16 cellular contexts compared by ENCODE assay signal in genomic region chr6:34057191-34057590, GRCh38.
DNase-seq lines count a peak whose midpoint lies in the region; ATAC-seq and TF ChIP-seq lines count a peak whose summit lies in the region.
"Had no signal": no experiment of that assay in that cellular context is flagged by ENCODE, and none has a peak within 500 bp of the region (broad histone marks: within the 10 kb centered on the region; RNA-seq: fewer than 3 reads in every experiment).

No MANE protein-coding gene starts in this region.

- no CpG with 5 or more reads among the region's 16 CpGs for WGBS in mesendoderm (ENCODE audit: extremely low coverage, insufficient coverage, low lambda C conversion rate)

- TF ChIP-seq POLR2A in erythroblast (IDR thresholded peaks at IDR 0.05; ENCODE audit: low read length): no peak

- H4K5ac ChIP-seq in mesendoderm (ENCODE audit: low read length): no peak overlapping the region

- H3K4me3 ChIP-seq in left ventricle myocardium inferior: peak overlapping the region; percentile 45
- H3K4me3 ChIP-seq in NT2/D1 (ENCODE audit: insufficient read length, low read depth): no peak overlapping the region
- H3K4me3 ChIP-seq in mesendoderm (ENCODE audit: low read length): no peak overlapping the region

- no peak overlapping the region for H4K8ac ChIP-seq in mesendoderm (ENCODE audit: low read depth, low read length)

- no peaks in the 10 kb centered on the region for H3K79me1 ChIP-seq in mesendoderm (ENCODE audit: low read length)

- no peak overlapping the region for H2AK5ac ChIP-seq in mesendoderm (ENCODE audit: low read length)

- no peak overlapping the region for H3K4ac ChIP-seq in mesendoderm (ENCODE audit: low read depth, low read length)

- H3K9me3 ChIP-seq in left ventricle myocardium inferior (replicated peaks) (no peaks in the 10 kb centered on the region), NT2/D1 (ENCODE audit: insufficient read depth, low read length) (no peaks in the 10 kb centered on the region)

- H3K4me1 ChIP-seq in left ventricle myocardium inferior: peaks cover 9% of the 10 kb centered on the region
- H3K4me1 ChIP-seq in NT2/D1 (ENCODE audit: insufficient read depth, insufficient read length): peaks cover 30% of the 10 kb centered on the region
- peaks cover 5% of the 10 kb centered on the region for H3K4me1 ChIP-seq in mesendoderm (ENCODE audit: control insufficient read depth, low read depth, low read length)

- H3K36me3 ChIP-seq in left ventricle myocardium inferior: no peaks in the 10 kb centered on the region
- H3K36me3 ChIP-seq in NT2/D1 (ENCODE audit: insufficient read depth, insufficient read length, low read length): no peaks in the 10 kb centered on the region
- H3K36me3 ChIP-seq in mesendoderm (ENCODE audit: control insufficient read depth, insufficient read depth, low read length): no peaks in the 10 kb centered on the region

- no peak overlapping the region for H2BK5ac ChIP-seq in mesendoderm (ENCODE audit: low read length)

- H3K4me2 ChIP-seq in mesendoderm (ENCODE audit: low read length): no peak overlapping the region

- no peak for ATAC-seq in left cardiac atrium
- no peak for ATAC-seq in activated CD4-positive, CD25-positive, alpha-beta regulatory T cell treated with anti-CD3 and anti-CD28 coated beads, Interleukin-2, amount 50 U/mL, for 24 hours

- no peak for DNase-seq in left ventricle myocardium inferior
- no peak for DNase-seq in left cardiac atrium
- no peak for DNase-seq in NT2/D1 (ENCODE audit: low read depth, low spot score)
- no peak for DNase-seq in mesendoderm
- peak; percentile 57 for DNase-seq in retina
- DNase-seq in NCI-H510A treated with DMSO at 0.1 percent for 48 hours (lab: John Stamatoyannopoulos, UW): no peak
- no peak for DNase-seq in erythroblast (lab: John Stamatoyannopoulos, UW)
- DNase-seq: AML-193; C1 segment of cervical spinal cord; CD4-positive, alpha-beta memory T cell; DMS79 treated with DMSO at 0.1 percent for 48 hours; EL; GDM1; H7 had no signal

- H3K56ac ChIP-seq in mesendoderm (ENCODE audit: low read length): peak overlapping the region; percentile 35

- H3K27me3 ChIP-seq in left ventricle myocardium inferior (ENCODE audit: low read depth) (peaks cover 99% of the 10 kb centered on the region), NT2/D1 (ENCODE audit: insufficient read depth, insufficient read length) (no peaks in the 10 kb centered on the region), mesendoderm (ENCODE audit: insufficient read depth, low read length, poor library complexity) (no peaks in the 10 kb centered on the region)

- H3K18ac ChIP-seq in mesendoderm (ENCODE audit: low read length): no peak overlapping the region

- peak overlapping the region; percentile 17 for H3K9ac ChIP-seq in NT2/D1 (ENCODE audit: insufficient read length, low read depth)
- H3K9ac ChIP-seq in mesendoderm (ENCODE audit: low read length): no peak overlapping the region

- no peaks in the 10 kb centered on the region for H3K79me2 ChIP-seq in mesendoderm (ENCODE audit: control insufficient read depth, insufficient read depth, low read length)

- H3K27ac ChIP-seq in left ventricle myocardium inferior (replicated peaks) (peak overlapping the region; percentile 9), mesendoderm (ENCODE audit: low read depth, low read length) (no peak overlapping the region)
- H3K27ac ChIP-seq: 22Rv1 had no signal

- TF ChIP-seq CTCF in left ventricle myocardium inferior (IDR thresholded peaks at IDR 0.05; ENCODE audit: borderline replicate concordance): no peak

- no peak overlapping the region for H2BK15ac ChIP-seq in mesendoderm (replicated peaks; ENCODE audit: low read depth)

- H2BK120ac ChIP-seq in mesendoderm (ENCODE audit: low read depth, low read length): no peak overlapping the region

- H3K23ac ChIP-seq in mesendoderm (ENCODE audit: low read length): no peak overlapping the region

- intact Hi-C loops in left ventricle myocardium inferior (cut with micrococcal nuclease): no loop called here
- intact Hi-C loops in left cardiac atrium (cut with DNase I): loop anchor here in 1 of 2 donors (5.0 kb wide), 1 partner anchor 95 kb away; no protein-coding TSS in a partner anchor
